8 cellular contexts compared by ENCODE assay signal in genomic region chr7:77415822-77416620, GRCh38. TPM values are rescaled to one million over a fixed set of nuclear protein-coding genes. Genes with fewer than 3 reads are reported as not detected.
A peak's percentile ranks its signal among the peaks of the same experiment; 100 is the strongest.
DNase-seq lines count a peak whose midpoint lies in the region; ATAC-seq and TF ChIP-seq lines count a peak whose summit lies in the region.

Gene GSAP, minus strand, starts transcription at chr7:77416349. Its CDS starts 28 bp downstream, at chr7:77416321.

- H3K36me3 Mint-ChIP-seq in activated naive CD4-positive, alpha-beta T cell treated with anti-CD3 and anti-CD28 coated beads for 36 hours (ENCODE audit: low read depth), result no peaks in the 10 kb centered on the region
- H3K36me3 Mint-ChIP-seq in osteocyte (ENCODE audit: unreplicated experiment), result no peaks in the 10 kb centered on the region

- DNase-seq in AG04449 (ENCODE audit: low read depth, low spot score), result no peak
- DNase-seq in Panc1 (ENCODE audit: low read depth, low spot score), result no peak
- DNase-seq in activated naive CD4-positive, alpha-beta T cell treated with anti-CD3 and anti-CD28 coated beads for 36 hours, result peak; percentile 44
- DNase-seq in head of caudate nucleus, result peak in 38 of 42 donors; percentile 21 to 76 (median 50)
- no peak for DNase-seq in osteocyte (ENCODE audit: extremely low spot score, unreplicated experiment)
- DNase-seq in SK-N-DZ (ENCODE audit: low spot score), result no peak

- no peaks in the 10 kb centered on the region for H3K9me3 Mint-ChIP-seq in activated naive CD4-positive, alpha-beta T cell treated with anti-CD3 and anti-CD28 coated beads for 36 hours
- no peaks in the 10 kb centered on the region for H3K9me3 Mint-ChIP-seq in osteocyte (ENCODE audit: unreplicated experiment)

- TF ChIP-seq CTCF in AG04449 (IDR thresholded peaks at IDR 0.05; ENCODE audit: insufficient read depth, low read length, missing control alignments) (no peak), Panc1 (IDR thresholded peaks at IDR 0.05) (no peak; the same call in 1 of the 2 replicates), osteocyte (IDR thresholded peaks at IDR 0.05) (no peak)

- intact Hi-C loops in Panc1 (cut with micrococcal nuclease; ENCODE audit: unreplicated experiment), result no loop called here
- intact Hi-C loops in activated naive CD4-positive, alpha-beta T cell treated with anti-CD3 and anti-CD28 coated beads for 36 hours (cut with micrococcal nuclease), result loop anchor here (1.0 to 5.0 kb wide), 4 partner anchors 12 to 381 kb away; partner anchors contain the start of genes PHTF2, PTPN12 and TMEM60
- intact Hi-C loops in head of caudate nucleus (cut with DNase I), result no loop called here

- no peaks in the 10 kb centered on the region for H3K36me3 ChIP-seq in Panc1 (ENCODE audit: control insufficient read depth, insufficient read depth, low read length)

- H3K4me3 ChIP-seq in AG04449 (ENCODE audit: low read depth, low read length) (peak within 1 kb of the TSS; percentile 62), Panc1 (ENCODE audit: low read depth in 2 of 2, low read length in 2 of 2) (peak within 1 kb of the TSS; percentile 49 to 53)

- CTCF ChIA-PET in AG04449 (lab: Yijun Ruan, JAX), result interaction anchor here (5.1 kb wide), 1 partner anchor 10 kb away, joined by 24 read pairs; no protein-coding TSS in a partner anchor
- CTCF ChIA-PET in Panc1 (lab: Charles Lee), result interaction anchor here (0.6 kb wide), 2 partner anchors 275 to 686 kb away, joined by 3 to 8 read pairs; no protein-coding TSS in a partner anchor
- CTCF ChIA-PET in activated naive CD4-positive, alpha-beta T cell treated with anti-CD3 and anti-CD28 coated beads for 36 hours (lab: Charles Lee), result interaction anchor here (2.2 kb wide), 1 partner anchor 11 kb away, joined by 7 read pairs; no protein-coding TSS in a partner anchor

- no peaks in the 10 kb centered on the region for H3K27me3 Mint-ChIP-seq in activated naive CD4-positive, alpha-beta T cell treated with anti-CD3 and anti-CD28 coated beads for 36 hours (ENCODE audit: low read depth)
- peaks cover 2% of the 10 kb centered on the region for H3K27me3 Mint-ChIP-seq in osteocyte (ENCODE audit: unreplicated experiment)

- peak within 1 kb of the TSS; percentile 68 for H3K4me3 Mint-ChIP-seq in activated naive CD4-positive, alpha-beta T cell treated with anti-CD3 and anti-CD28 coated beads for 36 hours
- H3K4me3 Mint-ChIP-seq in osteocyte (ENCODE audit: unreplicated experiment), result peak within 1 kb of the TSS; percentile 53

- H3K9me3 ChIP-seq in Panc1 (ENCODE audit: control insufficient read depth, insufficient read depth, low read depth, low read length), result no peaks in the 10 kb centered on the region

- peak; percentile 59 for ATAC-seq in GM18868 (IDR thresholded peaks at IDR 0.05; ENCODE audit: unreplicated experiment)
- ATAC-seq in HG03103 (IDR thresholded peaks at IDR 0.05; ENCODE audit: low read depth, unreplicated experiment), result peak; percentile 48
- peak; percentile 81 for ATAC-seq in Panc1

- in situ Hi-C loops in Panc1 (cut with HindIII; ENCODE audit: low pct_unique_long_range_greater_than_20kb, low sequenced_read_pairs), result no loop called here

- no peak within 1 kb of the TSS for H3K27ac Mint-ChIP-seq in activated naive CD4-positive, alpha-beta T cell treated with anti-CD3 and anti-CD28 coated beads for 36 hours
- no peak within 1 kb of the TSS for H3K27ac Mint-ChIP-seq in osteocyte (ENCODE audit: unreplicated experiment)

- H3K27me3 ChIP-seq in Panc1 (ENCODE audit: control insufficient read depth, insufficient read depth, low read length), result peaks cover 37% of the 10 kb centered on the region

- no TSS peak for BruUV-seq in Panc1 (replicated peaks; lab: Mats Ljungman, UMichigan)

- POLR2A ChIA-PET in AG04449 (lab: Yijun Ruan, JAX), result no interaction called here
- POLR2A ChIA-PET in Panc1 (lab: Charles Lee), result no interaction called here

- peaks cover 32% of the 10 kb centered on the region for H3K4me1 Mint-ChIP-seq in activated naive CD4-positive, alpha-beta T cell treated with anti-CD3 and anti-CD28 coated beads for 36 hours (ENCODE audit: low read depth)
- peaks cover 22% of the 10 kb centered on the region for H3K4me1 Mint-ChIP-seq in osteocyte (ENCODE audit: unreplicated experiment)

- H3K27ac ChIP-seq in Panc1 (ENCODE audit: low read length), result no peak within 1 kb of the TSS

- no peaks in the 10 kb centered on the region for H3K4me1 ChIP-seq in Panc1 (ENCODE audit: control insufficient read depth, insufficient read depth, low read length)

RNA-seq across cellular contexts. Expression of gene GSAP, which starts in this region (rescaled TPM):
- total RNA-seq in Panc1 (2021; ENCODE audit: unreplicated experiment) (0.85 TPM), osteocyte (0.83 and 0.84 TPM in 2 replicates)
- 0.75 TPM for polyA plus RNA-seq in Panc1 (2012; ENCODE audit: insufficient read length)
- total RNA-seq in activated naive CD4-positive, alpha-beta T cell treated with anti-CD3 and anti-CD28 coated beads for 36 hours, result 1 to 10 TPM; 1.1 to 1.5 TPM
- 0.28 and 0.41 TPM in 2 replicates for polyA plus RNA-seq in SK-N-DZ (2014; cell fraction: cytosol; rRNA removed)
- polyA plus RNA-seq in SK-N-DZ (2014; cell fraction: nucleus; rRNA removed), result 0.12 and 0.39 TPM in 2 replicates

Comparison
In these comparisons a context has a peak if more than half of its experiments do, and no peak if none do; other contexts are left out.
1. Peak in ATAC-seq and H3K4me3 ChIP-seq in Panc1; RNA of the gene not detected or under 1 TPM.
2. DNase-seq: peak in activated naive CD4-positive, alpha-beta T cell treated with anti-CD3 and anti-CD28 coated beads for 36 hours (single experiment) and head of caudate nucleus (38 of 42); none in AG04449 (single experiment), Panc1 (single experiment), osteocyte (single experiment) and SK-N-DZ (single experiment).
3. Peak in every context shown above with its lines, with median percentiles within 50 percentile points of each other: ATAC-seq.